29 cellular contexts compared by ENCODE assay signal in genomic region chr4:184787766-184788503, GRCh38. TPM values are rescaled to one million over a fixed set of nuclear protein-coding genes. Genes with fewer than 3 reads are reported as not detected.
DNase-seq lines count a peak whose midpoint lies in the region; ATAC-seq and TF ChIP-seq lines count a peak whose summit lies in the region.
"Had no signal": no experiment of that assay in that cellular context is flagged by ENCODE, and none has a peak within 500 bp of the region (broad histone marks: within the 10 kb centered on the region; RNA-seq: fewer than 3 reads in every experiment).

No MANE protein-coding gene starts in this region.

- peak overlapping the region; percentile 61 for H2AFZ ChIP-seq in neuronal stem cell (ENCODE audit: low read length)
- H2AFZ ChIP-seq: GM23248 had no signal

- H3K4ac ChIP-seq in neuronal stem cell (ENCODE audit: low read length) = no peak overlapping the region

- no peak overlapping the region for H2AK5ac ChIP-seq in neuronal stem cell (ENCODE audit: low read depth, low read length)

- H2BK120ac ChIP-seq in neuronal stem cell (ENCODE audit: low read depth, low read length) = no peak overlapping the region

- no peaks in the 10 kb centered on the region for H3K9me3 ChIP-seq in neuronal stem cell (replicated peaks in 1 of 2; ENCODE audit: control insufficient read depth in 2 of 2, insufficient read depth in 1 of 2, low read depth in 1 of 2, low read length in 2 of 2)
- H3K9me3 ChIP-seq: prostate gland, sigmoid colon, transverse colon had no signal

- H3K79me1 ChIP-seq in neuronal stem cell (ENCODE audit: low read depth, low read length) = no peaks in the 10 kb centered on the region

- no peak overlapping the region for H3K23ac ChIP-seq in neuronal stem cell (ENCODE audit: low read depth, low read length, poor library complexity)

- H3K27ac ChIP-seq in neuronal stem cell (replicated peaks; ENCODE audit: low read length) = no peak overlapping the region
- H3K27ac ChIP-seq: GM23248, prostate gland, sigmoid colon, transverse colon had no signal

- no peak overlapping the region for H2BK12ac ChIP-seq in neuronal stem cell (ENCODE audit: low read length)

- no peak for ATAC-seq in HG02938 (IDR thresholded peaks at IDR 0.05; ENCODE audit: unreplicated experiment)
- ATAC-seq: left ventricle myocardium superior, Right ventricle myocardium inferior had no signal

- H2BK5ac ChIP-seq in neuronal stem cell (ENCODE audit: low read length) = no peak overlapping the region

- H3K4me1 ChIP-seq in neuronal stem cell (ENCODE audit: control insufficient read depth in 2 of 2, insufficient read depth in 1 of 2, low read depth in 1 of 2, low read length in 2 of 2) = peaks cover 0 to 3% of the 10 kb centered on the region in 2 donors
- H3K4me1 ChIP-seq: transverse colon had no signal

- H3K4me2 ChIP-seq in neuronal stem cell (ENCODE audit: insufficient read depth, low read length, poor library complexity, severe bottlenecking) = no peak overlapping the region

- H3K18ac ChIP-seq in neuronal stem cell (ENCODE audit: low read length) = no peak overlapping the region

- peaks cover 0 to 2% (median 0%) of the 10 kb centered on the region in 3 experiments for H3K27me3 ChIP-seq in neuronal stem cell (ENCODE audit: control insufficient read depth in 3 of 3, insufficient read depth in 3 of 3, low read depth in 1 of 3, low read length in 3 of 3)
- H3K27me3 ChIP-seq: sigmoid colon, transverse colon had no signal

- no peak overlapping the region for H3K14ac ChIP-seq in neuronal stem cell (ENCODE audit: low read length)

- no peaks in the 10 kb centered on the region for H3K36me3 ChIP-seq in neuronal stem cell (replicated peaks in 1 of 2; ENCODE audit: control insufficient read depth in 2 of 2, insufficient read depth in 2 of 2, low read length in 2 of 2)
- H3K36me3 ChIP-seq: prostate gland had no signal

- DNase-seq in AG09319 (ENCODE audit: extremely low read depth, low read depth) = peak; percentile 47
- DNase-seq in astrocyte of the hippocampus (ENCODE audit: low read depth, low spot score) = peak; percentile 22
- DNase-seq in glomerular visceral epithelial cell (ENCODE audit: extremely low spot score) = peak; percentile 93
- no peak for DNase-seq in neuronal stem cell (ENCODE audit: low spot score)
- no peak for DNase-seq in NCI-H146 (lab: John Stamatoyannopoulos, UW)
- no peak for DNase-seq in SHP77 treated with DMSO at 0.1 percent for 48 hours (lab: John Stamatoyannopoulos, UW)
- no peak for DNase-seq in NCI-H1694 treated with DMSO at 0.1 percent for 48 hours (lab: John Stamatoyannopoulos, UW)
- DNase-seq: 8988T; activated CD4-positive, alpha-beta memory T cell treated with anti-CD3 and anti-CD28 coated beads for 36 hours; activated CD4-positive, alpha-beta T cell treated with anti-CD3 and anti-CD28 coated beads for 1 hour; activated CD8-positive, alpha-beta memory T cell treated with anti-CD3 and anti-CD28 coated beads, Interleukin-2, amount 50 U/mL, for 4 hours; activated naive CD4-positive, alpha-beta T cell treated with anti-CD3 and anti-CD28 coated beads, Interleukin-2, amount 50 U/mL, for 16 hours; Calu3; cerebellar nuclear complex; DMS79; GM23248; left ventricle myocardium superior; NCI-H1105; NCI-H1930; NCI-H526 treated with DMSO at 0.1 percent for 48 hours; NK-92 treated with Interleukin-12 subunit alpha and Interleukin-12 subunit beta, amount 100 ng/mL, for 24 hours; sigmoid colon; stimulated activated CD4-positive, alpha-beta T cell treated with anti-CD3 and anti-CD28 coated beads, Interleukin-12 subunit alpha, Interleukin-12 subunit beta, amount 100 ng/mL, for 4 hours; stimulated activated CD4-positive, alpha-beta T cell treated with anti-CD3 and anti-CD28 coated beads, Interleukin-4, amount 100 ng/mL, for 1 hour; T-helper 2 cell; transverse colon had no signal

- no peak overlapping the region for H4K8ac ChIP-seq in neuronal stem cell (ENCODE audit: low read depth, low read length)

- TF ChIP-seq CTCF in AG09319 (IDR thresholded peaks at IDR 0.05; ENCODE audit: low read depth, low read length) = no peak

- no peak overlapping the region for H3K9ac ChIP-seq in neuronal stem cell (ENCODE audit: low read depth, low read length, poor library complexity)
- H3K9ac ChIP-seq: GM23248 had no signal

- H4K91ac ChIP-seq in neuronal stem cell (ENCODE audit: low read depth, low read length, poor library complexity) = no peak overlapping the region

- WGBS in neuronal stem cell (ENCODE audit: extremely low coverage in 2 of 2, insufficient read length in 2 of 2, insufficient replicate concordance in 1 of 2), 2 donors = no CpG with 5 or more reads among the region's 6 CpGs

- H3K4me3 ChIP-seq in neuronal stem cell (ENCODE audit: low read length in 2 of 2) = no peak overlapping the region
- H3K4me3 ChIP-seq: GM23248, prostate gland, sigmoid colon, transverse colon had no signal

- no peak overlapping the region for H2BK15ac ChIP-seq in neuronal stem cell (ENCODE audit: low read length)

RNA-seq across cellular contexts. Expression of gene ACSL1, which starts 37.8 kb away (rescaled TPM):
- polyA plus RNA-seq in neuronal stem cell (2013, experiment 1 of 2) = 0.25 TPM
- 0.26 TPM for polyA plus RNA-seq in neuronal stem cell (2013, experiment 2 of 2)

RNA-seq across cellular contexts. Expression of gene CENPU, which starts 54.0 kb away (rescaled TPM):
- 89.2 TPM for polyA plus RNA-seq in neuronal stem cell (2013, experiment 1 of 2)
- polyA plus RNA-seq in neuronal stem cell (2013, experiment 2 of 2) = 91.0 TPM

Comparison
In these comparisons a context has a peak if more than half of its experiments do, and no peak if none do; other contexts are left out.
1. DNase-seq: peak in AG09319 (single experiment), astrocyte of the hippocampus (single experiment) and glomerular visceral epithelial cell (single experiment); none in neuronal stem cell (single experiment), NCI-H146 (single experiment), SHP77 treated with DMSO at 0.1 percent for 48 hours (single experiment) and NCI-H1694 treated with DMSO at 0.1 percent for 48 hours (single experiment).